8 cellular contexts compared by ENCODE assay signal in genomic region chr12:89384050-89384749, GRCh38. TPM values are rescaled to one million over a fixed set of nuclear protein-coding genes. Genes with fewer than 3 reads are reported as not detected.
DNase-seq lines count a peak whose midpoint lies in the region; ATAC-seq, FAIRE-seq and TF ChIP-seq lines count a peak whose summit lies in the region.

No MANE protein-coding gene starts in this region.

- CTCF ChIA-PET in PC-3 (lab: Charles Lee): interaction anchor here (0.6 kb wide), 1 partner anchor 12 kb away, joined by 8 read pairs; no protein-coding TSS in a partner anchor

- H3K9me3 ChIP-seq in DND-41 (ENCODE audit: insufficient read depth, low read length, severe bottlenecking): no peaks in the 10 kb centered on the region
- no peaks in the 10 kb centered on the region for H3K9me3 ChIP-seq in PC-3 (ENCODE audit: low read length)
- no peaks in the 10 kb centered on the region for H3K9me3 ChIP-seq in fibroblast of lung (ENCODE audit: control insufficient read depth, insufficient read depth, low read depth, low read length)

- H3K27me3 ChIP-seq in DND-41 (ENCODE audit: insufficient read depth, low read length, poor library complexity) (no peaks in the 10 kb centered on the region), PC-3 (ENCODE audit: low read length) (no peaks in the 10 kb centered on the region), fibroblast of lung (ENCODE audit: control insufficient read depth, insufficient read depth, low read length) (no peaks in the 10 kb centered on the region)

- H3K27ac ChIP-seq in DND-41 (ENCODE audit: low read length): 0 out of 2 replicates have a peak overlapping the region, but pooled peaks have one; percentile 10
- peak overlapping the region; percentile 56 for H3K27ac ChIP-seq in PC-3 (ENCODE audit: low read length)
- H3K27ac ChIP-seq in fibroblast of lung (ENCODE audit: insufficient read depth, low read length): peak overlapping the region; percentile 1

- no peak for TF ChIP-seq POLR2A in GM12891 (IDR thresholded peaks at IDR 0.05; ENCODE audit: low read depth, low read length)

- DNase-seq in DND-41 (no peak), PC-3 (peak; percentile 75), fibroblast of lung (ENCODE audit: low read depth in 2 of 2) (peak; percentile 88 to 93), omental fat pad (ENCODE audit: low spot score) (no peak), GM12891 (ENCODE audit: insufficient read length, low spot score) (no peak), GDM1 (lab: John Stamatoyannopoulos, UW) (no peak), urothelium cell line (ENCODE audit: low spot score) (no peak)

- FAIRE-seq in GM12891 (lab: Jason Lieb, UNC) (no peak), urothelium cell line (lab: Jason Lieb, UNC) (no peak)

- no TSS peak for BruUV-seq in PC-3 (replicated peaks; lab: Mats Ljungman, UMichigan)

- intact Hi-C loops in PC-3 (cut with micrococcal nuclease): no loop called here

- POLR2A ChIA-PET in PC-3 (lab: Charles Lee; ENCODE audit: unreplicated experiment): no interaction called here

- H3K9me2 ChIP-seq in PC-3 (replicated peaks; ENCODE audit: low read length): no peaks in the 10 kb centered on the region

- H3K4me1 ChIP-seq in DND-41 (ENCODE audit: insufficient read depth, low read length) (no peaks in the 10 kb centered on the region), PC-3 (ENCODE audit: insufficient read depth, low read length) (peaks cover 30% of the 10 kb centered on the region), fibroblast of lung (ENCODE audit: control insufficient read depth, extremely low read depth, insufficient read depth, low read length) (peaks cover 3% of the 10 kb centered on the region)

- ATAC-seq in DND-41 (ENCODE audit: insufficient read depth, low read depth): no peak
- peak; percentile 91 for ATAC-seq in PC-3
- ATAC-seq in omental fat pad (ENCODE audit: low FRiP score): peak; percentile 77
- no peak for ATAC-seq in GM21576 (IDR thresholded peaks at IDR 0.05; ENCODE audit: unreplicated experiment)

- H3K79me2 ChIP-seq in DND-41 (ENCODE audit: insufficient read depth, low read length) (no peaks in the 10 kb centered on the region), PC-3 (ENCODE audit: low read length) (no peaks in the 10 kb centered on the region), fibroblast of lung (ENCODE audit: control insufficient read depth, insufficient read depth, low read length) (no peaks in the 10 kb centered on the region)

- no peak overlapping the region for H2AFZ ChIP-seq in DND-41 (ENCODE audit: low read depth, low read length)
- H2AFZ ChIP-seq in PC-3 (ENCODE audit: low read length): peak overlapping the region; percentile 37
- H2AFZ ChIP-seq in fibroblast of lung (ENCODE audit: low read length): no peak overlapping the region

- no peak overlapping the region for H3K4me2 ChIP-seq in DND-41 (ENCODE audit: insufficient read depth, low read length)
- peak overlapping the region; percentile 47 for H3K4me2 ChIP-seq in PC-3 (ENCODE audit: low read length)
- H3K4me2 ChIP-seq in fibroblast of lung (ENCODE audit: extremely low read depth, insufficient read depth, low read length): peak overlapping the region; percentile 48

- TF ChIP-seq CTCF in DND-41 (IDR thresholded peaks at IDR 0.05; ENCODE audit: borderline replicate concordance, extremely low read depth, low read length, poor library complexity, severe bottlenecking): no peak
- TF ChIP-seq CTCF in PC-3 (conservative IDR thresholded peaks at IDR 0.05; ENCODE audit: low read depth, low read length): no peak
- no peak for TF ChIP-seq CTCF in fibroblast of lung (conservative IDR thresholded peaks at IDR 0.05 in 1 of 2, IDR thresholded peaks at IDR 0.05 in 1 of 2; ENCODE audit: low read depth in 1 of 2, low read length in 2 of 2)
- no peak for TF ChIP-seq CTCF in omental fat pad (IDR thresholded peaks at IDR 0.05)

- H4K20me1 ChIP-seq in DND-41 (ENCODE audit: insufficient read depth, low read length) (no peaks in the 10 kb centered on the region), PC-3 (ENCODE audit: low read length) (no peaks in the 10 kb centered on the region), fibroblast of lung (ENCODE audit: control insufficient read depth, extremely low read depth, insufficient read depth, low read length) (no peaks in the 10 kb centered on the region)

- H3K9ac ChIP-seq in DND-41 (ENCODE audit: low read depth, low read length) (no peak overlapping the region), PC-3 (ENCODE audit: low read length) (no peak overlapping the region), fibroblast of lung (ENCODE audit: insufficient read depth, low read length) (no peak overlapping the region)

- H3K36me3 ChIP-seq in DND-41 (ENCODE audit: insufficient read depth, low read length) (no peaks in the 10 kb centered on the region), PC-3 (ENCODE audit: low read depth, low read length) (no peaks in the 10 kb centered on the region), fibroblast of lung (ENCODE audit: control insufficient read depth, insufficient read depth, low read length) (no peaks in the 10 kb centered on the region)

- no peak overlapping the region for H3K4me3 ChIP-seq in DND-41 (ENCODE audit: low read depth in 1 of 2, low read length in 2 of 2)
- H3K4me3 ChIP-seq in PC-3 (ENCODE audit: low read length): peak overlapping the region; percentile 21; the same call in 1 of the 2 replicates
- no peak overlapping the region for H3K4me3 ChIP-seq in fibroblast of lung (replicated peaks in 1 of 4; ENCODE audit: control extremely low read depth in 1 of 4, insufficient read depth in 1 of 4, low read depth in 3 of 4, low read length in 4 of 4)

- H3F3A ChIP-seq in PC-3 (ENCODE audit: low read length, unreplicated experiment): no peaks in the 10 kb centered on the region

TF ChIP-seq in GM12891, 5 proteins besides CTCF, POLR2A, EP300 and RAD21:
- no peak for TF ChIP-seq PAX5 (IDR thresholded peaks at IDR 0.05; ENCODE audit: insufficient read depth, low read length, severe bottlenecking)
- TF ChIP-seq TAF1 (IDR thresholded peaks at IDR 0.05; ENCODE audit: low read depth, low read length): no peak
- TF ChIP-seq POLR2AphosphoS5 (IDR thresholded peaks at IDR 0.05; ENCODE audit: low read depth, low read length): no peak
- no peak for TF ChIP-seq POU2F2 (IDR thresholded peaks at IDR 0.05; ENCODE audit: low read depth, low read length)
- TF ChIP-seq SPI1 (IDR thresholded peaks at IDR 0.05; ENCODE audit: low read depth, low read length): no peak

RNA-seq across cellular contexts. Expression of gene DUSP6, which starts 31.9 kb away (rescaled TPM):
- total RNA-seq in PC-3 (2014; rRNA removed) (184 and 244 TPM in 2 replicates), fibroblast of lung (49.8 and 50.0 TPM in 2 replicates), omental fat pad (100 to 1,000 TPM; 201 to 329 (median 213) TPM)
- 7.0 and 75.3 TPM in 2 replicates for polyA plus RNA-seq in fibroblast of lung
- polyA plus RNA-seq in fibroblast of lung (2012): 6.2 and 47.7 TPM in 2 replicates
- polyA minus RNA-seq in fibroblast of lung (ENCODE audit: low replicate concordance): 48.2 and 236 TPM in 2 replicates
- 0.19 TPM for polyA plus RNA-seq in GM12891 (2012; ENCODE audit: low read depth, missing spikeins)

Comparison
In these comparisons a context has a peak if more than half of its experiments do, and no peak if none do; other contexts are left out.
1. ATAC-seq: peak in PC-3 (single experiment) and omental fat pad (single experiment); none in DND-41 (single experiment) and GM21576 (single experiment).
2. DNase-seq: peak in PC-3 (single experiment) and fibroblast of lung (2 of 2); none in DND-41 (single experiment), omental fat pad (single experiment), GM12891 (single experiment), GDM1 (single experiment) and urothelium cell line (single experiment).
3. H3K27ac ChIP-seq: peak in every context shown above with its lines; median percentile 56 in PC-3; 10 in DND-41; 1 in fibroblast of lung.